ENCODE assay signal across 7 cellular contexts in genomic region chr18:31977270-31977872, GRCh38. TPM values are rescaled to one million over a fixed set of nuclear protein-coding genes. Genes with fewer than 3 reads are reported as not detected.
DNase-seq lines count a peak whose midpoint lies in the region; ATAC-seq and TF ChIP-seq lines count a peak whose summit lies in the region.

No MANE protein-coding gene starts in this region.

- H3K27me3 ChIP-seq in Karpas-422 (ENCODE audit: low read length) (no peaks in the 10 kb centered on the region; the same call in 1 of the 2 replicates), SU-DHL-6 (ENCODE audit: low read length) (no peaks in the 10 kb centered on the region)

- no peak for ATAC-seq in GM19463 (IDR thresholded peaks at IDR 0.05; ENCODE audit: unreplicated experiment)

- H3K4me1 ChIP-seq in Karpas-422 (ENCODE audit: low read length): no peaks in the 10 kb centered on the region

- H3K9ac ChIP-seq in Karpas-422 (ENCODE audit: low read length) (no peak overlapping the region), SU-DHL-6 (ENCODE audit: low read length) (no peak overlapping the region)

- no peak overlapping the region for H3K4me2 ChIP-seq in Karpas-422 (ENCODE audit: low read depth, low read length, poor library complexity, severe bottlenecking)
- no peak overlapping the region for H3K4me2 ChIP-seq in SU-DHL-6 (ENCODE audit: low read depth, low read length, poor library complexity, severe bottlenecking)

- H4K20me1 ChIP-seq in Karpas-422 (ENCODE audit: insufficient read depth, low read depth, low read length) (no peaks in the 10 kb centered on the region), SU-DHL-6 (ENCODE audit: low read depth, low read length) (no peaks in the 10 kb centered on the region)

- peak; percentile 80 for TF ChIP-seq CTCF in SU-DHL-6 (IDR thresholded peaks at IDR 0.05; ENCODE audit: insufficient read depth, low read length, poor library complexity, severe bottlenecking)

- no peak for TF ChIP-seq POLR2A in erythroblast (IDR thresholded peaks at IDR 0.05; ENCODE audit: low read length)

- H2AFZ ChIP-seq in Karpas-422 (ENCODE audit: low read length): no peak overlapping the region
- H2AFZ ChIP-seq in SU-DHL-6 (ENCODE audit: low read depth, low read length, severe bottlenecking): no peak overlapping the region

- H3K9me2 ChIP-seq in Karpas-422 (replicated peaks; ENCODE audit: insufficient read depth, low read length) (no peaks in the 10 kb centered on the region), SU-DHL-6 (replicated peaks; ENCODE audit: insufficient read depth, low read length) (no peaks in the 10 kb centered on the region)

- no peaks in the 10 kb centered on the region for H3K79me2 ChIP-seq in Karpas-422 (ENCODE audit: low read length)
- no peaks in the 10 kb centered on the region for H3K79me2 ChIP-seq in SU-DHL-6 (ENCODE audit: insufficient read depth, low read length)

- DNase-seq in ELF-1 (ENCODE audit: low read depth, low spot score) (peak; percentile 43), Karpas-422 (peak; percentile 83), erythroblast (lab: John Stamatoyannopoulos, UW) (peak; percentile 64 to 78), mucosa of gallbladder (ENCODE audit: low spot score) (peak; percentile 26), occipital lobe (lab: John Stamatoyannopoulos, UW) (no peak)

- H3K9me3 ChIP-seq in Karpas-422 (ENCODE audit: low read length) (peaks cover 19% of the 10 kb centered on the region), SU-DHL-6 (ENCODE audit: insufficient read depth, low read length) (peaks cover 22% of the 10 kb centered on the region)

- H3K36me3 ChIP-seq in Karpas-422 (ENCODE audit: insufficient read depth, low read length): no peaks in the 10 kb centered on the region
- no peaks in the 10 kb centered on the region for H3K36me3 ChIP-seq in SU-DHL-6 (ENCODE audit: low read length)

- H3K27ac ChIP-seq in Karpas-422 (ENCODE audit: low read length): no peak overlapping the region
- H3K27ac ChIP-seq in SU-DHL-6 (ENCODE audit: low read depth, low read length): no peak overlapping the region

- H3K4me3 ChIP-seq in Karpas-422 (ENCODE audit: low read length) (no peak overlapping the region), SU-DHL-6 (ENCODE audit: insufficient read depth, low read length, poor library complexity, severe bottlenecking) (no peak overlapping the region)

- no peaks in the 10 kb centered on the region for H3F3A ChIP-seq in SU-DHL-6 (ENCODE audit: insufficient read depth)

RNA-seq across cellular contexts. Expression of gene TRAPPC8, which starts 34.4 kb away (rescaled TPM):
- total RNA-seq in Karpas-422 (2014; rRNA removed; shearing (Covaris generic); ENCODE audit: low replicate concordance): 26.2 and 93.1 TPM in 2 replicates
- total RNA-seq in mucosa of gallbladder (50.4 TPM), occipital lobe (128 TPM)

RNA-seq across cellular contexts. Expression of gene RNF125, which starts 41.3 kb away (rescaled TPM):
- not detected in 2 replicates for total RNA-seq in Karpas-422 (2014; rRNA removed; shearing (Covaris generic); ENCODE audit: low replicate concordance)
- total RNA-seq in mucosa of gallbladder (6.1 TPM), occipital lobe (1.1 TPM)
